Comparison of ENCODE assay signal across 1 cellular context in the genomic region with DNA sequence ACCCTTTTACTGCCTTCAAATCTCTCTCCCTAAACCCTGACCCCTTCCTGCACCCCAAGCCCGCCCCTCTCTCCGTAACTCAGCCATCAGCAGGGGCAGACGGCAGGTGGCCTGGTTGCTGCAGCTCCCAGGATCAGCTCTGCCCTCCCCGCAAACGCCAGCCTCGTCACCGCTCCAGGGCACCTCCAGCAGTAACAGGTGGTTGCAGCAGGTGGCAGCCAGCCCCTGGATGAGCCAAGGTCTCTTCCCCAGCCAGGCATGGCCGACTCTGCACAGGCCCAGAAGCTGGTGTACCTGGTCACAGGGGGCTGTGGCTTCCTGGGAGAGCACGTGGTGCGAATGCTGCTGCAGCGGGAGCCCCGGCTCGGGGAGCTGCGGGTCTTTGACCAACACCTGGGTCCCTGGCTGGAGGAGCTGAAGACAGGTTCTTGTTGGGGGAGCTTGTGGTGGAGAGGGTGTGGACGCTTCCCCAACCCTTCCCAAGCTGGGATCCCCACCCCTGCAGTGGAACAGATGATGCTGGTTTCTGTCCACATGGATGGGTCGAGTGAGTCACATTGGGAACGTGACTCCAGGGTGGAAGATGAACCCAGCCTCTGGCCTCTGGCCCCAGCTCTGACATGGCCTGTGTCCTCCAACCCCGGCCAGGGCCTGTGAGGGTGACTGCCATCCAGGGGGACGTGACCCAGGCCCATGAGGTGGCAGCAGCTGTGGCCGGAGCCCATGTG.
TF ChIP-seq lines count a peak whose summit lies in the region.

No MANE protein-coding gene starts in this region.

TF ChIP-seq in K562, 482 proteins besides CTCF, POLR2A, EP300 and RAD21 (continued from another document):
- TF ChIP-seq, protein P1, sequence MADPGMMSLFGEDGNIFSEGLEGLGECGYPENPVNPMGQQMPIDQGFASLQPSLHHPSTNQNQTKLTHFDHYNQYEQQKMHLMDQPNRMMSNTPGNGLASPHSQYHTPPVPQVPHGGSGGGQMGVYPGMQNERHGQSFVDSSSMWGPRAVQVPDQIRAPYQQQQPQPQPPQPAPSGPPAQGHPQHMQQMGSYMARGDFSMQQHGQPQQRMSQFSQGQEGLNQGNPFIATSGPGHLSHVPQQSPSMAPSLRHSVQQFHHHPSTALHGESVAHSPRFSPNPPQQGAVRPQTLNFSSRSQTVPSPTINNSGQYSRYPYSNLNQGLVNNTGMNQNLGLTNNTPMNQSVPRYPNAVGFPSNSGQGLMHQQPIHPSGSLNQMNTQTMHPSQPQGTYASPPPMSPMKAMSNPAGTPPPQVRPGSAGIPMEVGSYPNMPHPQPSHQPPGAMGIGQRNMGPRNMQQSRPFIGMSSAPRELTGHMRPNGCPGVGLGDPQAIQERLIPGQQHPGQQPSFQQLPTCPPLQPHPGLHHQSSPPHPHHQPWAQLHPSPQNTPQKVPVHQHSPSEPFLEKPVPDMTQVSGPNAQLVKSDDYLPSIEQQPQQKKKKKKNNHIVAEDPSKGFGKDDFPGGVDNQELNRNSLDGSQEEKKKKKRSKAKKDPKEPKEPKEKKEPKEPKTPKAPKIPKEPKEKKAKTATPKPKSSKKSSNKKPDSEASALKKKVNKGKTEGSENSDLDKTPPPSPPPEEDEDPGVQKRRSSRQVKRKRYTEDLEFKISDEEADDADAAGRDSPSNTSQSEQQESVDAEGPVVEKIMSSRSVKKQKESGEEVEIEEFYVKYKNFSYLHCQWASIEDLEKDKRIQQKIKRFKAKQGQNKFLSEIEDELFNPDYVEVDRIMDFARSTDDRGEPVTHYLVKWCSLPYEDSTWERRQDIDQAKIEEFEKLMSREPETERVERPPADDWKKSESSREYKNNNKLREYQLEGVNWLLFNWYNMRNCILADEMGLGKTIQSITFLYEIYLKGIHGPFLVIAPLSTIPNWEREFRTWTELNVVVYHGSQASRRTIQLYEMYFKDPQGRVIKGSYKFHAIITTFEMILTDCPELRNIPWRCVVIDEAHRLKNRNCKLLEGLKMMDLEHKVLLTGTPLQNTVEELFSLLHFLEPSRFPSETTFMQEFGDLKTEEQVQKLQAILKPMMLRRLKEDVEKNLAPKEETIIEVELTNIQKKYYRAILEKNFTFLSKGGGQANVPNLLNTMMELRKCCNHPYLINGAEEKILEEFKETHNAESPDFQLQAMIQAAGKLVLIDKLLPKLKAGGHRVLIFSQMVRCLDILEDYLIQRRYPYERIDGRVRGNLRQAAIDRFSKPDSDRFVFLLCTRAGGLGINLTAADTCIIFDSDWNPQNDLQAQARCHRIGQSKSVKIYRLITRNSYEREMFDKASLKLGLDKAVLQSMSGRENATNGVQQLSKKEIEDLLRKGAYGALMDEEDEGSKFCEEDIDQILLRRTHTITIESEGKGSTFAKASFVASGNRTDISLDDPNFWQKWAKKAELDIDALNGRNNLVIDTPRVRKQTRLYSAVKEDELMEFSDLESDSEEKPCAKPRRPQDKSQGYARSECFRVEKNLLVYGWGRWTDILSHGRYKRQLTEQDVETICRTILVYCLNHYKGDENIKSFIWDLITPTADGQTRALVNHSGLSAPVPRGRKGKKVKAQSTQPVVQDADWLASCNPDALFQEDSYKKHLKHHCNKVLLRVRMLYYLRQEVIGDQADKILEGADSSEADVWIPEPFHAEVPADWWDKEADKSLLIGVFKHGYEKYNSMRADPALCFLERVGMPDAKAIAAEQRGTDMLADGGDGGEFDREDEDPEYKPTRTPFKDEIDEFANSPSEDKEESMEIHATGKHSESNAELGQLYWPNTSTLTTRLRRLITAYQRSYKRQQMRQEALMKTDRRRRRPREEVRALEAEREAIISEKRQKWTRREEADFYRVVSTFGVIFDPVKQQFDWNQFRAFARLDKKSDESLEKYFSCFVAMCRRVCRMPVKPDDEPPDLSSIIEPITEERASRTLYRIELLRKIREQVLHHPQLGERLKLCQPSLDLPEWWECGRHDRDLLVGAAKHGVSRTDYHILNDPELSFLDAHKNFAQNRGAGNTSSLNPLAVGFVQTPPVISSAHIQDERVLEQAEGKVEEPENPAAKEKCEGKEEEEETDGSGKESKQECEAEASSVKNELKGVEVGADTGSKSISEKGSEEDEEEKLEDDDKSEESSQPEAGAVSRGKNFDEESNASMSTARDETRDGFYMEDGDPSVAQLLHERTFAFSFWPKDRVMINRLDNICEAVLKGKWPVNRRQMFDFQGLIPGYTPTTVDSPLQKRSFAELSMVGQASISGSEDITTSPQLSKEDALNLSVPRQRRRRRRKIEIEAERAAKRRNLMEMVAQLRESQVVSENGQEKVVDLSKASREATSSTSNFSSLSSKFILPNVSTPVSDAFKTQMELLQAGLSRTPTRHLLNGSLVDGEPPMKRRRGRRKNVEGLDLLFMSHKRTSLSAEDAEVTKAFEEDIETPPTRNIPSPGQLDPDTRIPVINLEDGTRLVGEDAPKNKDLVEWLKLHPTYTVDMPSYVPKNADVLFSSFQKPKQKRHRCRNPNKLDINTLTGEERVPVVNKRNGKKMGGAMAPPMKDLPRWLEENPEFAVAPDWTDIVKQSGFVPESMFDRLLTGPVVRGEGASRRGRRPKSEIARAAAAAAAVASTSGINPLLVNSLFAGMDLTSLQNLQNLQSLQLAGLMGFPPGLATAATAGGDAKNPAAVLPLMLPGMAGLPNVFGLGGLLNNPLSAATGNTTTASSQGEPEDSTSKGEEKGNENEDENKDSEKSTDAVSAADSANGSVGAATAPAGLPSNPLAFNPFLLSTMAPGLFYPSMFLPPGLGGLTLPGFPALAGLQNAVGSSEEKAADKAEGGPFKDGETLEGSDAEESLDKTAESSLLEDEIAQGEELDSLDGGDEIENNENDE (IDR thresholded peaks at IDR 0.05; ENCODE audit: low read depth, low read length): no peak
- no peak for TF ChIP-seq ZNF165 (CRISPR knock-in tag; IDR thresholded peaks at IDR 0.05; ENCODE audit: borderline replicate concordance)
- TF ChIP-seq NFATC3 (IDR thresholded peaks at IDR 0.05): no peak
- TF ChIP-seq ZNF23 (CRISPR knock-in tag; IDR thresholded peaks at IDR 0.05): no peak
- TF ChIP-seq, protein P2, sequence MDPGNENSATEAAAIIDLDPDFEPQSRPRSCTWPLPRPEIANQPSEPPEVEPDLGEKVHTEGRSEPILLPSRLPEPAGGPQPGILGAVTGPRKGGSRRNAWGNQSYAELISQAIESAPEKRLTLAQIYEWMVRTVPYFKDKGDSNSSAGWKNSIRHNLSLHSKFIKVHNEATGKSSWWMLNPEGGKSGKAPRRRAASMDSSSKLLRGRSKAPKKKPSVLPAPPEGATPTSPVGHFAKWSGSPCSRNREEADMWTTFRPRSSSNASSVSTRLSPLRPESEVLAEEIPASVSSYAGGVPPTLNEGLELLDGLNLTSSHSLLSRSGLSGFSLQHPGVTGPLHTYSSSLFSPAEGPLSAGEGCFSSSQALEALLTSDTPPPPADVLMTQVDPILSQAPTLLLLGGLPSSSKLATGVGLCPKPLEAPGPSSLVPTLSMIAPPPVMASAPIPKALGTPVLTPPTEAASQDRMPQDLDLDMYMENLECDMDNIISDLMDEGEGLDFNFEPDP (CRISPR knock-in tag; IDR thresholded peaks at IDR 0.05): no peak
- TF ChIP-seq NFXL1 (CRISPR knock-in tag; IDR thresholded peaks at IDR 0.05): no peak
- 0 out of 2 replicates have a peak, but pooled peaks have one; percentile 28 for TF ChIP-seq CXXC5 (CRISPR knock-in tag; IDR thresholded peaks at IDR 0.05)
- TF ChIP-seq HMG20A (CRISPR knock-in tag; conservative IDR thresholded peaks at IDR 0.05): no peak
